Comparison of ENCODE assay signal across 16 cellular contexts in genomic region chr6:17001188-17001587, GRCh38.
DNase-seq lines count a peak whose midpoint lies in the region; ATAC-seq, FAIRE-seq and TF ChIP-seq lines count a peak whose summit lies in the region.
"Had no signal": no experiment of that assay in that cellular context is flagged by ENCODE, and none has a peak within 500 bp of the region (broad histone marks: within the 10 kb centered on the region; RNA-seq: fewer than 3 reads in every experiment).

No MANE protein-coding gene starts in this region.

- in situ Hi-C loops in GM23248 (cut with MboI), result no loop called here
- in situ Hi-C loops in Panc1 (cut with HindIII; ENCODE audit: low pct_unique_long_range_greater_than_20kb, low sequenced_read_pairs), result no loop called here

- TF ChIP-seq EP300 in A549 (IDR thresholded peaks at IDR 0.05), result no peak

- FAIRE-seq in A549 (lab: Jason Lieb, UNC), result no peak

- no peak; a peak in 1 of 6 replicates for ATAC-seq in A549
- no peak; the same call in 1 of the 2 replicates for ATAC-seq in Panc1
- ATAC-seq in GM19463 (IDR thresholded peaks at IDR 0.05; ENCODE audit: unreplicated experiment), result no peak

- H3K27ac ChIP-seq in A549 (no peak overlapping the region), GM23248 (no peak overlapping the region), Panc1 (ENCODE audit: low read length) (no peak overlapping the region), fibroblast of lung (ENCODE audit: insufficient read depth, low read length) (no peak overlapping the region), coronary artery (no peak overlapping the region)
- H3K27ac ChIP-seq: epithelial cell of prostate, Peyer's patch, VCaP had no signal

- CTCF ChIA-PET in A549 (lab: Yijun Ruan, JAX) (interaction anchor here (1.4 kb wide), 1 partner anchor 11 kb away, joined by 3 read pairs; no protein-coding TSS in a partner anchor), Panc1 (lab: Charles Lee) (interaction anchor here (0.6 kb wide), 1 partner anchor 682 kb away, joined by 5 read pairs; no protein-coding TSS in a partner anchor)

- H2AFZ ChIP-seq in GM23248 (no peak overlapping the region), fibroblast of lung (ENCODE audit: low read length) (no peak overlapping the region)

- 0 out of 5 replicates have a peak, but pooled peaks have one; percentile 15 to 22 for TF ChIP-seq RAD21 in A549 (conservative IDR thresholded peaks at IDR 0.05 in 1 of 2, IDR thresholded peaks at IDR 0.05 in 1 of 2)

- DNase-seq in A549 (ENCODE audit: low read depth in 1 of 2, low spot score in 1 of 2) (no peak), GM23248 (peak; percentile 56), Panc1 (ENCODE audit: low read depth, low spot score) (no peak), fibroblast of lung (ENCODE audit: low read depth in 2 of 2) (peak in 1 of 2 donors; percentile 45), NOMO-1 (lab: John Stamatoyannopoulos, UW; ENCODE audit: unreplicated experiment in 2 of 2) (no peak), coronary artery (ENCODE audit: low spot score) (no peak), germinal center (ENCODE audit: low spot score) (no peak)
- DNase-seq: amniotic stem cell, cortex of kidney, NCI-H2029 treated with DMSO at 0.1 percent for 48 hours, Peyer's patch, posterior cingulate gyrus, SW 1271 had no signal

- no peak overlapping the region for H3K9ac ChIP-seq in GM23248
- no peak overlapping the region for H3K9ac ChIP-seq in fibroblast of lung (ENCODE audit: insufficient read depth, low read length)

- H3K79me2 ChIP-seq in GM23248 (ENCODE audit: insufficient read depth) (no peaks in the 10 kb centered on the region), fibroblast of lung (ENCODE audit: control insufficient read depth, insufficient read depth, low read length) (no peaks in the 10 kb centered on the region)

- H3K4me3 ChIP-seq in A549 (no peak overlapping the region), GM23248 (no peak overlapping the region), Panc1 (ENCODE audit: low read depth in 2 of 2, low read length in 2 of 2) (no peak overlapping the region), fibroblast of lung (replicated peaks in 1 of 4; ENCODE audit: control extremely low read depth in 1 of 4, insufficient read depth in 1 of 4, low read depth in 3 of 4, low read length in 4 of 4) (no peak overlapping the region), coronary artery (no peak overlapping the region)
- H3K4me3 ChIP-seq: Peyer's patch had no signal

- POLR2A ChIA-PET in A549 (lab: Yijun Ruan, JAX) (no interaction called here), Panc1 (lab: Charles Lee) (no interaction called here)

- no peaks in the 10 kb centered on the region for H3K9me3 ChIP-seq in A549
- H3K9me3 ChIP-seq in GM23248 (ENCODE audit: low read depth), result no peaks in the 10 kb centered on the region
- no peaks in the 10 kb centered on the region for H3K9me3 ChIP-seq in Panc1 (ENCODE audit: control insufficient read depth, insufficient read depth, low read depth, low read length)
- H3K9me3 ChIP-seq in fibroblast of lung (ENCODE audit: control insufficient read depth, insufficient read depth, low read depth, low read length), result no peaks in the 10 kb centered on the region
- H3K9me3 ChIP-seq: Peyer's patch had no signal

- intact Hi-C loops in Panc1 (cut with micrococcal nuclease; ENCODE audit: unreplicated experiment), result no loop called here

- H3K36me3 ChIP-seq in GM23248 (ENCODE audit: low read depth) (no peaks in the 10 kb centered on the region), Panc1 (ENCODE audit: control insufficient read depth, insufficient read depth, low read length) (no peaks in the 10 kb centered on the region), fibroblast of lung (ENCODE audit: control insufficient read depth, insufficient read depth, low read length) (no peaks in the 10 kb centered on the region)
- H3K36me3 ChIP-seq: Peyer's patch had no signal

- H3K27me3 ChIP-seq in GM23248 (replicated peaks; ENCODE audit: insufficient read depth), result no peaks in the 10 kb centered on the region
- H3K27me3 ChIP-seq in Panc1 (ENCODE audit: control insufficient read depth, insufficient read depth, low read length), result peaks cover 20% of the 10 kb centered on the region
- H3K27me3 ChIP-seq in fibroblast of lung (ENCODE audit: control insufficient read depth, insufficient read depth, low read length), result no peaks in the 10 kb centered on the region
- H3K27me3 ChIP-seq: Peyer's patch had no signal

- H3K4me1 ChIP-seq in A549, result no peaks in the 10 kb centered on the region
- peaks cover 29% of the 10 kb centered on the region for H3K4me1 ChIP-seq in GM23248 (ENCODE audit: insufficient read depth)
- H3K4me1 ChIP-seq in Panc1 (ENCODE audit: control insufficient read depth, insufficient read depth, low read length), result no peaks in the 10 kb centered on the region
- peaks cover 11% of the 10 kb centered on the region for H3K4me1 ChIP-seq in fibroblast of lung (ENCODE audit: control insufficient read depth, extremely low read depth, insufficient read depth, low read length)
- H3K4me1 ChIP-seq: Peyer's patch had no signal

- H3K9me2 ChIP-seq in GM23248 (ENCODE audit: insufficient read depth), result no peaks in the 10 kb centered on the region

- no peaks in the 10 kb centered on the region for H4K20me1 ChIP-seq in GM23248 (ENCODE audit: insufficient read depth)
- H4K20me1 ChIP-seq in fibroblast of lung (ENCODE audit: control insufficient read depth, extremely low read depth, insufficient read depth, low read length), result no peaks in the 10 kb centered on the region

- no peak; the same call in 2 of the 3 replicates for TF ChIP-seq CTCF in A549 (IDR thresholded peaks at IDR 0.05)
- peak; percentile 40; the same call in 1 of the 2 replicates for TF ChIP-seq CTCF in Panc1 (IDR thresholded peaks at IDR 0.05)
- peak; percentile 27 to 45 for TF ChIP-seq CTCF in fibroblast of lung (conservative IDR thresholded peaks at IDR 0.05 in 1 of 2, IDR thresholded peaks at IDR 0.05 in 1 of 2; ENCODE audit: low read depth in 1 of 2, low read length in 2 of 2)
- TF ChIP-seq CTCF in coronary artery (IDR thresholded peaks at IDR 0.05), result no peak

- no peak for TF ChIP-seq POLR2A in A549 (IDR thresholded peaks at IDR 0.05; ENCODE audit: low read length)

- H3K4me2 ChIP-seq in A549 (no peak overlapping the region), GM23248 (ENCODE audit: unreplicated experiment) (no peak overlapping the region), fibroblast of lung (ENCODE audit: extremely low read depth, insufficient read depth, low read length) (no peak overlapping the region)

- H3F3A ChIP-seq in GM23248 (ENCODE audit: insufficient read depth), result peaks cover 27% of the 10 kb centered on the region

- 12% methylated on average over 1 of the region's 1 CpG for WGBS in A549 (ENCODE audit: missing lambda C conversion rate)
- 48 to 52% methylated on average over 1 of the region's 1 CpG for WGBS in GM23248 (ENCODE audit: low coverage in 1 of 2, low lambda C conversion rate in 2 of 2, missing lambda C conversion rate in 2 of 2), 2 experiments

- no TSS peak for BruUV-seq in Panc1 (replicated peaks; lab: Mats Ljungman, UMichigan)

TF ChIP-seq in A549, 52 proteins besides CTCF, POLR2A, EP300 and RAD21:
- no peak for TF ChIP-seq HOXA7 (CRISPR knock-in tag; IDR thresholded peaks at IDR 0.05)
TF ChIP-seq in A549: peak in this region for 0.

Comparison
In these comparisons a context has a peak if more than half of its experiments do, and no peak if none do; other contexts are left out.
1. CTCF ChIP-seq: peak in Panc1 (single experiment) and fibroblast of lung (2 of 2); none in A549 (single experiment) and coronary artery (single experiment).